In genomic region chr15:67118808-67119207, GRCh38 we compare ENCODE assay signal across 10 cellular contexts. TPM values are rescaled to one million over a fixed set of nuclear protein-coding genes. Genes with fewer than 3 reads are reported as not detected.
DNase-seq lines count a peak whose midpoint lies in the region; ATAC-seq, FAIRE-seq and TF ChIP-seq lines count a peak whose summit lies in the region.
"Had no signal": no experiment of that assay in that cellular context is flagged by ENCODE, and none has a peak within 500 bp of the region (broad histone marks: within the 10 kb centered on the region; RNA-seq: fewer than 3 reads in every experiment).

No MANE protein-coding gene starts in this region.

- H3K27me3 ChIP-seq in CD4-positive, CD25-positive, alpha-beta regulatory T cell (ENCODE audit: control insufficient read depth, insufficient read depth, low read length): no peaks in the 10 kb centered on the region
- H3K27me3 ChIP-seq in IMR-90 (ENCODE audit: control insufficient read depth, insufficient read depth, low read length): no peaks in the 10 kb centered on the region
- H3K27me3 ChIP-seq in K562 (ENCODE audit: control insufficient read depth in 2 of 2, insufficient read depth in 2 of 2, low read length in 2 of 2): no peaks in the 10 kb centered on the region

- no peak for TF ChIP-seq POLR2A in IMR-90 (IDR thresholded peaks at IDR 0.05; ENCODE audit: low read depth, low read length)
- TF ChIP-seq POLR2A in K562 (conservative IDR thresholded peaks at IDR 0.05): no peak

- peaks cover 87% of the 10 kb centered on the region for H3K4me1 ChIP-seq in CD4-positive, CD25-positive, alpha-beta regulatory T cell (ENCODE audit: control insufficient read depth, insufficient read depth, low read length, poor library complexity, severe bottlenecking)
- peaks cover 65% of the 10 kb centered on the region for H3K4me1 ChIP-seq in IMR-90 (ENCODE audit: control insufficient read depth, insufficient read depth, low read length)
- H3K4me1 ChIP-seq in K562 (replicated peaks in 1 of 2; ENCODE audit: control insufficient read depth in 2 of 2, insufficient read depth in 2 of 2, low read length in 2 of 2): peaks cover 19 to 53% of the 10 kb centered on the region in 2 experiments

- POLR2A ChIA-PET in IMR-90 (lab: Charles Lee; ENCODE audit: unreplicated experiment): interaction anchor here (0.7 kb wide), 1 partner anchor 625 kb away, joined by 3 read pairs; no protein-coding TSS in a partner anchor
- POLR2A ChIA-PET in K562 (lab: Yijun Ruan, JAX): interaction anchor here (0.5 to 3.1 kb wide), 6 partner anchors 25 to 185 kb away, joined by 3 to 9 read pairs (median 3); no protein-coding TSS in a partner anchor

- peak overlapping the region; percentile 56 for H2AK5ac ChIP-seq in IMR-90 (ENCODE audit: low read depth, low read length)

- H3K9me1 ChIP-seq in IMR-90 (ENCODE audit: insufficient read depth, low read length): peaks cover 62% of the 10 kb centered on the region
- H3K9me1 ChIP-seq in K562 (ENCODE audit: control insufficient read depth, insufficient read depth, low read length): no peaks in the 10 kb centered on the region

- H3K27ac Mint-ChIP-seq in CD4-positive, CD25-positive, alpha-beta regulatory T cell: peak overlapping the region; percentile 92 to 98 (median 92)
- H3K27ac Mint-ChIP-seq in natural killer cell: peak overlapping the region; percentile 97 to 98

- H3K18ac ChIP-seq in IMR-90 (ENCODE audit: low read depth, low read length): peak overlapping the region; percentile 91

- peak overlapping the region; percentile 13; the same call in 2 of the 3 replicates for H2BK15ac ChIP-seq in IMR-90 (ENCODE audit: low read depth, low read length)

- peak overlapping the region; percentile 60 to 82 for H4K8ac ChIP-seq in IMR-90 (ENCODE audit: low read depth in 2 of 2, low read length in 2 of 2)

- peak overlapping the region; percentile 36 for H2BK120ac ChIP-seq in IMR-90 (ENCODE audit: low read depth, low read length)

- 78% methylated on average over 4 of the region's 5 CpGs; no CpG with 5 or more reads in 1 of the 2 experiments for WGBS in IMR-90 (ENCODE audit: extremely low coverage in 2 of 2, insufficient read length in 1 of 2), 2 experiments
- WGBS in K562 (ENCODE audit: insufficient coverage, low coverage, missing lambda C conversion rate): 30% methylated on average over 5 of the region's 5 CpGs

- H3K36me3 Mint-ChIP-seq in CD4-positive, CD25-positive, alpha-beta regulatory T cell: peaks cover 5% of the 10 kb centered on the region
- H3K36me3 Mint-ChIP-seq in natural killer cell: no peaks in the 10 kb centered on the region

- H3K4ac ChIP-seq in IMR-90 (ENCODE audit: low read depth, low read length): peak overlapping the region; percentile 54

- dilution Hi-C loops in IMR-90 (cut with HindIII; ENCODE audit: low sequenced_read_pairs, unreplicated experiment): no loop called here

- peaks cover 13 to 85% of the 10 kb centered on the region in 2 experiments for H3K79me1 ChIP-seq in IMR-90 (ENCODE audit: low read depth in 1 of 2, low read length in 2 of 2)

- H2BK5ac ChIP-seq in IMR-90 (ENCODE audit: low read depth, low read length, poor library complexity, severe bottlenecking): peak overlapping the region; percentile 90

- H3K79me2 ChIP-seq in K562 (ENCODE audit: control insufficient read depth, insufficient read depth, low read length): peaks cover 37% of the 10 kb centered on the region

- peak overlapping the region; percentile 16; the same call in 1 of the 2 replicates for H3K9ac ChIP-seq in IMR-90 (ENCODE audit: low read depth, low read length)
- H3K9ac ChIP-seq in K562 (ENCODE audit: insufficient read depth in 1 of 2, low read depth in 2 of 2, low read length in 2 of 2): peak overlapping the region in 1 of 2 experiments; percentile 7; a peak in 1 of 4 replicates

- in situ Hi-C loops in IMR-90 (cut with MboI; ENCODE audit: low sequenced_read_pairs) (no loop called here), K562 (cut with MboI) (no loop called here)

- peak overlapping the region; percentile 55 for H3K14ac ChIP-seq in IMR-90 (replicated peaks; ENCODE audit: low read depth, low read length)

- H2AK9ac ChIP-seq in IMR-90 (replicated peaks; ENCODE audit: low read depth, low read length, poor library complexity): no peak overlapping the region

- peak overlapping the region; percentile 86 for H4K5ac ChIP-seq in IMR-90 (ENCODE audit: low read depth, low read length)

- H2AFZ ChIP-seq in IMR-90 (replicated peaks; ENCODE audit: low read length, poor library complexity) (no peak overlapping the region), K562 (ENCODE audit: low read depth, low read length) (no peak overlapping the region)

- TF ChIP-seq RAD21 in IMR-90 (IDR thresholded peaks at IDR 0.05; ENCODE audit: low read length): no peak
- no peak for TF ChIP-seq RAD21 in K562 (CRISPR knock-in tag; conservative IDR thresholded peaks at IDR 0.05 in 1 of 2, IDR thresholded peaks at IDR 0.05 in 1 of 2)

- no peaks in the 10 kb centered on the region for H3K36me3 ChIP-seq in CD4-positive, CD25-positive, alpha-beta regulatory T cell (ENCODE audit: control insufficient read depth, insufficient read depth, low read length)
- H3K36me3 ChIP-seq in IMR-90 (ENCODE audit: control insufficient read depth, insufficient read depth, low read length) (peaks cover 44% of the 10 kb centered on the region), K562 (ENCODE audit: control insufficient read depth, insufficient read depth, low read length) (no peaks in the 10 kb centered on the region)

- no peak overlapping the region for H3K56ac ChIP-seq in IMR-90 (ENCODE audit: extremely low read depth, insufficient read depth, low read length)

- peak overlapping the region; percentile 85 for H3K23ac ChIP-seq in IMR-90 (ENCODE audit: low read depth, low read length)

- peak overlapping the region; percentile 98 for H3K27ac ChIP-seq in CD4-positive, CD25-positive, alpha-beta regulatory T cell (ENCODE audit: insufficient read depth, low read length, poor library complexity, severe bottlenecking)
- H3K27ac ChIP-seq in IMR-90 (ENCODE audit: insufficient read depth, low read length) (peak overlapping the region; percentile 81), K562 (ENCODE audit: extremely low read depth, low read depth, low read length) (no peak overlapping the region; the same call in 2 of the 3 replicates)

- intact Hi-C loops in IMR-90 (cut with micrococcal nuclease) (no loop called here), K562 (cut with micrococcal nuclease) (no loop called here), natural killer cell (cut with micrococcal nuclease) (no loop called here)

- DNase-seq in CD4-positive, CD25-positive, alpha-beta regulatory T cell: no peak
- DNase-seq in IMR-90 (no peak), K562 (ENCODE audit: extremely low read depth in 1 of 4, low spot score in 3 of 4) (peak in 3 of 4 experiments; percentile 32 to 50 (median 47)), natural killer cell (no peak), NCI-H446 treated with DMSO at 0.1 percent for 48 hours (lab: John Stamatoyannopoulos, UW) (no peak), mesenteric fat pad (ENCODE audit: low spot score) (no peak), DMS53 treated with DMSO at 0.1 percent for 48 hours (lab: John Stamatoyannopoulos, UW; ENCODE audit: unreplicated experiment) (no peak)
- DNase-seq: midbrain; NCI-H1417; stimulated activated naive CD4-positive, alpha-beta T cell treated with Interleukin-2 at 50 U/mL for 16 hours had no signal

- no TSS peak for BruUV-seq in IMR-90 (replicated peaks; lab: Mats Ljungman, UMichigan)
- no TSS peak for BruUV-seq in K562 (replicated peaks; lab: Mats Ljungman, UMichigan)

- TF ChIP-seq CTCF in IMR-90 (conservative IDR thresholded peaks at IDR 0.05; ENCODE audit: low read depth, low read length) (no peak), K562 (IDR thresholded peaks at IDR 0.05 in 2 of 3, conservative IDR thresholded peaks at IDR 0.05 in 1 of 3; ENCODE audit: insufficient read depth in 2 of 3, low read depth in 1 of 3, low read length in 3 of 3) (no peak), natural killer cell (IDR thresholded peaks at IDR 0.05) (no peak)

- H3K9me3 ChIP-seq in CD4-positive, CD25-positive, alpha-beta regulatory T cell (ENCODE audit: control insufficient read depth in 2 of 2, low read length in 2 of 2): no peaks in the 10 kb centered on the region
- H3K9me3 ChIP-seq in IMR-90 (ENCODE audit: control insufficient read depth, insufficient read depth, low read length) (no peaks in the 10 kb centered on the region), K562 (replicated peaks; ENCODE audit: control insufficient read depth, insufficient read depth, low read depth, low read length) (no peaks in the 10 kb centered on the region)

- peak overlapping the region; percentile 83 for H4K91ac ChIP-seq in IMR-90 (ENCODE audit: insufficient read depth, low read depth, low read length)

- TF ChIP-seq EP300 in K562 (IDR thresholded peaks at IDR 0.05; ENCODE audit: low read length): no peak

- H3K27me3 Mint-ChIP-seq in CD4-positive, CD25-positive, alpha-beta regulatory T cell: no peaks in the 10 kb centered on the region
- no peaks in the 10 kb centered on the region for H3K27me3 Mint-ChIP-seq in natural killer cell (ENCODE audit: low read depth in 2 of 2)

- H4K20me1 ChIP-seq in IMR-90 (ENCODE audit: insufficient read depth, low read length) (peaks cover 32% of the 10 kb centered on the region; the same call in 1 of the 2 replicates), K562 (replicated peaks; ENCODE audit: control insufficient read depth, insufficient read depth, low read length) (no peaks in the 10 kb centered on the region)

- no peaks in the 10 kb centered on the region for H3K9me3 Mint-ChIP-seq in CD4-positive, CD25-positive, alpha-beta regulatory T cell
- no peaks in the 10 kb centered on the region for H3K9me3 Mint-ChIP-seq in natural killer cell

- no peak overlapping the region for H3K4me3 ChIP-seq in CD4-positive, CD25-positive, alpha-beta regulatory T cell (ENCODE audit: low read depth, low read length)
- H3K4me3 ChIP-seq in IMR-90 (ENCODE audit: insufficient read depth, low read depth, low read length) (no peak overlapping the region), K562 (no peak overlapping the region)

- peak; percentile 59 for FAIRE-seq in K562 (lab: Jason Lieb, UNC)

- ATAC-seq in CD4-positive, CD25-positive, alpha-beta regulatory T cell (ENCODE audit: low read depth in 2 of 2): no peak
- ATAC-seq in IMR-90 (ENCODE audit: low read depth): no peak
- ATAC-seq in K562: peak; percentile 57
- ATAC-seq in natural killer cell: no peak

- H3K4me1 Mint-ChIP-seq in CD4-positive, CD25-positive, alpha-beta regulatory T cell: peaks cover 38 to 97% (median 80%) of the 10 kb centered on the region in 4 donors
- H3K4me1 Mint-ChIP-seq in natural killer cell: peaks cover 86 to 89% of the 10 kb centered on the region in 2 donors

- peak overlapping the region; percentile 81; the same call in 1 of the 2 replicates for H2BK20ac ChIP-seq in IMR-90 (ENCODE audit: low read depth, low read length)

- H3K4me2 ChIP-seq in IMR-90 (ENCODE audit: low read depth, low read length) (no peak overlapping the region), K562 (ENCODE audit: insufficient read depth, low read length) (peak overlapping the region; percentile 14; the same call in 1 of the 2 replicates)

- H3K4me3 Mint-ChIP-seq in CD4-positive, CD25-positive, alpha-beta regulatory T cell: peak overlapping the region in 3 of 4 donors; percentile 51 to 86 (median 85)
- H3K4me3 Mint-ChIP-seq in natural killer cell: peak overlapping the region; percentile 21

- CTCF ChIA-PET in IMR-90 (lab: Yijun Ruan, JAX) (no interaction called here), K562 (lab: Yijun Ruan, JAX; ENCODE audit: low intra/inter-chr PET ratio) (no interaction called here)

RNA-seq across cellular contexts. Expression of gene SMAD3, which starts 53.4 kb away (rescaled TPM):
- total RNA-seq in CD4-positive, CD25-positive, alpha-beta regulatory T cell: 76.6 TPM
- 10 to 100 TPM; 12.0 to 17.0 (median 14.5) TPM for polyA plus RNA-seq in CD4-positive, CD25-positive, alpha-beta regulatory T cell
- total RNA-seq in IMR-90 (2012; rRNA removed): 71.0 and 71.1 TPM in 2 replicates
- polyA plus RNA-seq in IMR-90 (2012; rRNA removed): 177 and 194 TPM in 2 replicates
- polyA plus RNA-seq in IMR-90 (2012; cell fraction: cytosol; rRNA removed): 153 and 181 TPM in 2 replicates
- 378 and 409 TPM in 2 replicates for polyA plus RNA-seq in IMR-90 (2012; cell fraction: nucleus; rRNA removed; ENCODE audit: low replicate concordance)
- total RNA-seq in K562 (2011; cell fraction: chromatin; rRNA removed; ENCODE audit: low replicate concordance): 61.6 and 88.8 TPM in 2 replicates
- 33.5 and 35.9 TPM in 2 replicates for total RNA-seq in K562 (2011; cell fraction: nucleolus; rRNA removed)
- total RNA-seq in K562 (2011; cell fraction: nucleoplasm; rRNA removed): 44.2 and 72.8 TPM in 2 replicates
- 11.1 and 11.9 TPM in 2 replicates for total RNA-seq in K562 (2014; rRNA removed)
- 9.2 and 11.0 TPM in 2 replicates for total RNA-seq in K562 (2014; rRNA removed; fragmentation: Illumina TruSeq; extraction: Trizol)
- total RNA-seq in K562 (2015; rRNA removed; fragmentation: Illumina TruSeq; extraction: Trizol): 9.1 and 9.6 TPM in 2 replicates
- total RNA-seq in K562 (2021): 24.3 and 30.1 TPM in 2 replicates
- polyA plus RNA-seq in K562 (2011; rRNA removed): 14.6 and 22.6 TPM in 2 replicates
- 11.5 and 14.8 TPM in 2 replicates for polyA plus RNA-seq in K562 (2011; cell fraction: cytosol; rRNA removed)
- 52.1 and 90.9 TPM in 2 replicates for polyA plus RNA-seq in K562 (2011; cell fraction: nucleus; rRNA removed)
- 17.9 and 20.7 TPM in 2 replicates for polyA plus RNA-seq in K562 (2012)
- 34.7 and 39.2 TPM in 2 replicates for polyA plus RNA-seq in K562 (2014; fragmentation: Illumina TruSeq; extraction: Trizol)
- 1 to 10 TPM; 4.3 to 5.0 TPM for polyA plus RNA-seq in K562 (2014; fragmentation: Nextera tagmentation; extraction: Ambion mirVana)
- 13.3 and 14.3 TPM in 2 replicates for polyA plus RNA-seq in K562 (2014; rRNA removed)
- polyA minus RNA-seq in K562 (2011; rRNA and poly(A)+ RNA removed): 14.9 and 15.1 TPM in 2 replicates
- 15.1 and 16.3 TPM in 2 replicates for polyA minus RNA-seq in K562 (2011; cell fraction: cytosol; rRNA and poly(A)+ RNA removed)
- 12.7 and 18.8 TPM in 2 replicates for polyA minus RNA-seq in K562 (2011; cell fraction: nucleus; rRNA and poly(A)+ RNA removed)
- 10 to 100 TPM; 47.1 to 72.6 (median 63.0) TPM for total RNA-seq in natural killer cell
- 71.9 TPM for total RNA-seq in mesenteric fat pad

Comparison
In these comparisons a context has a peak if more than half of its experiments do, and no peak if none do; other contexts are left out.
1. DNase-seq: peak in K562 (3 of 4); none in CD4-positive, CD25-positive, alpha-beta regulatory T cell (0 of 3), IMR-90 (single experiment), natural killer cell (single experiment), NCI-H446 treated with DMSO at 0.1 percent for 48 hours (single experiment), mesenteric fat pad (single experiment) and DMS53 treated with DMSO at 0.1 percent for 48 hours (single experiment).